In genomic region chr22:16989915-16990314, GRCh38 we compare ENCODE assay signal across 29 cellular contexts. TPM values are rescaled to one million over a fixed set of nuclear protein-coding genes. Genes with fewer than 3 reads are reported as not detected.
"Had no signal": no experiment of that assay in that cellular context is flagged by ENCODE, and none has a peak within 500 bp of the region (broad histone marks: within the 10 kb centered on the region; RNA-seq: fewer than 3 reads in every experiment).

No MANE protein-coding gene starts in this region.

- H3K36me3 Mint-ChIP-seq: activated CD4-positive, alpha-beta memory T cell treated with anti-CD3 and anti-CD28 coated beads for 36 hours; activated naive CD8-positive, alpha-beta T cell; brain had no signal

- DNase-seq: activated CD4-positive, alpha-beta memory T cell treated with anti-CD3 and anti-CD28 coated beads for 36 hours; activated CD4-positive, alpha-beta T cell treated with anti-CD3 and anti-CD28 coated beads for 48 hours; activated CD4-positive, CD25-positive, alpha-beta regulatory T cell treated with anti-CD3 and anti-CD28 coated beads, Interleukin-2, amount 50 U/mL, for 72 hours; activated CD8-positive, alpha-beta memory T cell treated with anti-CD3 and anti-CD28 coated beads for 24 hours; activated effector memory CD4-positive, alpha-beta T cell treated with anti-CD3 and anti-CD28 coated beads, Interleukin-2, amount 50 U/mL, for 16 hours; activated naive CD4-positive, alpha-beta T cell treated with anti-CD3 and anti-CD28 coated beads for 36 hours; activated T-cell treated with anti-CD3 and anti-CD28 coated beads, Interleukin-2, amount 50 U/mL, for 4 hours; amygdala; Karpas-422; NCI-H1092; NCI-H1417; NCI-H2029; NCI-H2107; NCI-H226; NCI-H526; NCI-H82; SHP77; SW 1271; T-helper 17 cell; T-helper 9 cell had no signal

- H3K4me3 Mint-ChIP-seq: activated CD4-positive, alpha-beta memory T cell treated with anti-CD3 and anti-CD28 coated beads for 36 hours; activated naive CD4-positive, alpha-beta T cell treated with anti-CD3 and anti-CD28 coated beads for 36 hours; activated naive CD8-positive, alpha-beta T cell; activated T-cell treated with anti-CD3 and anti-CD28 coated beads, Interleukin-2, amount 50 U/mL, for 4 hours; brain; central memory CD8-positive, alpha-beta T cell; T-helper 17 cell; WTC11 had no signal

- H3K4me3 ChIP-seq: SJSA1 had no signal

- H3K27ac Mint-ChIP-seq: activated CD4-positive, alpha-beta memory T cell treated with anti-CD3 and anti-CD28 coated beads for 36 hours; activated naive CD4-positive, alpha-beta T cell treated with anti-CD3 and anti-CD28 coated beads for 36 hours; activated naive CD8-positive, alpha-beta T cell; brain; T-helper 17 cell; WTC11 had no signal

- ATAC-seq: activated T-cell treated with anti-CD3 and anti-CD28 coated beads, Interleukin-2, amount 50 U/mL, for 4 hours; SK-N-SH treated with all-trans-retinoic acid at 6 μM for 48 hours; T-helper 17 cell; WTC11 had no signal

- H3K27me3 ChIP-seq: SJSA1 had no signal

- H3K36me3 ChIP-seq: SJSA1 had no signal

- H3K4me1 Mint-ChIP-seq: brain; central memory CD8-positive, alpha-beta T cell; T-helper 17 cell; WTC11 had no signal

- H3K4me1 ChIP-seq: SJSA1 had no signal

- H3K9me3 ChIP-seq: SJSA1 had no signal

- H3K9me3 Mint-ChIP-seq: activated CD4-positive, alpha-beta memory T cell treated with anti-CD3 and anti-CD28 coated beads for 36 hours; activated naive CD4-positive, alpha-beta T cell treated with anti-CD3 and anti-CD28 coated beads for 36 hours; activated T-cell treated with anti-CD3 and anti-CD28 coated beads, Interleukin-2, amount 50 U/mL, for 4 hours; central memory CD8-positive, alpha-beta T cell had no signal

- H3K27ac ChIP-seq: SJSA1 had no signal

RNA-seq across cellular contexts. Expression of gene GAB4, which starts 18.1 kb away (rescaled TPM):
- total RNA-seq: activated CD4-positive, alpha-beta memory T cell treated with anti-CD3 and anti-CD28 coated beads for 36 hours; activated naive CD4-positive, alpha-beta T cell treated with anti-CD3 and anti-CD28 coated beads for 36 hours; activated T-cell treated with anti-CD3 and anti-CD28 coated beads, Interleukin-2, amount 50 U/mL, for 4 hours; astrocyte; NCI-H460; OCI-LY7; SJSA1; T-helper 17 cell had no signal
